In genomic region chr12:106409898-106410297, GRCh38 we compare ENCODE assay signal across 19 cellular contexts. TPM values are rescaled to one million over a fixed set of nuclear protein-coding genes. Genes with fewer than 3 reads are reported as not detected.
DNase-seq lines count a peak whose midpoint lies in the region; ATAC-seq, FAIRE-seq and TF ChIP-seq lines count a peak whose summit lies in the region.
"Had no signal": no experiment of that assay in that cellular context is flagged by ENCODE, and none has a peak within 500 bp of the region (broad histone marks: within the 10 kb centered on the region; RNA-seq: fewer than 3 reads in every experiment).

No MANE protein-coding gene starts in this region.

- ATAC-seq in GM19328 (IDR thresholded peaks at IDR 0.05; ENCODE audit: unreplicated experiment) (no peak), HG03045 (IDR thresholded peaks at IDR 0.05; ENCODE audit: unreplicated experiment) (no peak)
- ATAC-seq: CD8-positive, alpha-beta T cell had no signal

- H3K4me1 ChIP-seq in neural progenitor cell = no peaks in the 10 kb centered on the region

- peaks cover 3% of the 10 kb centered on the region for H3K27me3 Mint-ChIP-seq in neural progenitor cell (ENCODE audit: insufficient read depth, low read depth)

- no peaks in the 10 kb centered on the region for H3F3A ChIP-seq in neural progenitor cell (ENCODE audit: low read depth)

- H3K27ac Mint-ChIP-seq in neural progenitor cell = peak overlapping the region; percentile 12
- H3K27ac Mint-ChIP-seq: CD14-positive monocyte; CD8-positive, alpha-beta T cell; HFFc6 had no signal

- H3K4me3 ChIP-seq in fibroblast of the aortic adventitia (ENCODE audit: low read depth, low read length) = no peak overlapping the region
- no peak overlapping the region for H3K4me3 ChIP-seq in neural progenitor cell

- no peak overlapping the region for H3K4me2 ChIP-seq in neural progenitor cell

- H3K79me2 ChIP-seq in neural progenitor cell (ENCODE audit: low read depth) = no peaks in the 10 kb centered on the region

- no peak for DNase-seq in GM12891 (ENCODE audit: insufficient read length, low spot score)
- DNase-seq in OCI-M1 (lab: John Stamatoyannopoulos, UW) = peak; percentile 9
- peak; percentile 29 for DNase-seq in fibroblast of the aortic adventitia (ENCODE audit: low read depth)
- no peak for DNase-seq in neural progenitor cell (ENCODE audit: low spot score)
- no peak for DNase-seq in caudate nucleus (lab: John Stamatoyannopoulos, UW)
- DNase-seq: CD8-positive, alpha-beta T cell; COR-L47; DMS153; DMS79 treated with DMSO at 0.1 percent for 48 hours; EL; HCEC 1CT; HFFc6 had no signal

- no peaks in the 10 kb centered on the region for H3K4me1 Mint-ChIP-seq in neural progenitor cell
- H3K4me1 Mint-ChIP-seq: CD14-positive monocyte had no signal

- peak; percentile 52 for FAIRE-seq in GM12891 (lab: Jason Lieb, UNC)
- FAIRE-seq: A204.1, D721Med, GM12892 had no signal

- H3K9me3 Mint-ChIP-seq in neural progenitor cell = no peaks in the 10 kb centered on the region
- H3K9me3 Mint-ChIP-seq: CD14-positive monocyte; CD8-positive, alpha-beta T cell; HFFc6 had no signal

- H2AFZ ChIP-seq in neural progenitor cell (replicated peaks) = no peak overlapping the region

- H3K9me3 ChIP-seq in neural progenitor cell (ENCODE audit: low read depth) = no peaks in the 10 kb centered on the region

- peaks cover 34% of the 10 kb centered on the region for H3K36me3 Mint-ChIP-seq in neural progenitor cell

- no peaks in the 10 kb centered on the region for H3K36me3 ChIP-seq in neural progenitor cell

- no peak overlapping the region for H3K4me3 Mint-ChIP-seq in neural progenitor cell
- H3K4me3 Mint-ChIP-seq: CD14-positive monocyte; CD8-positive, alpha-beta T cell; HFFc6 had no signal

- no peak for TF ChIP-seq POLR2A in GM12891 (IDR thresholded peaks at IDR 0.05; ENCODE audit: low read depth, low read length)

- H3K27ac ChIP-seq in neural progenitor cell (no peak overlapping the region), caudate nucleus (ENCODE audit: low read depth, low read length) (no peak overlapping the region)
- H3K27ac ChIP-seq: HL-60 had no signal

- no peaks in the 10 kb centered on the region for H3K27me3 ChIP-seq in neural progenitor cell

- no peak overlapping the region for H3K9ac ChIP-seq in neural progenitor cell

- TF ChIP-seq CTCF in fibroblast of the aortic adventitia (IDR thresholded peaks at IDR 0.05; ENCODE audit: insufficient read depth, low read length) (no peak), neural progenitor cell (IDR thresholded peaks at IDR 0.05) (no peak)

- H4K20me1 ChIP-seq in neural progenitor cell (ENCODE audit: low read depth) = no peaks in the 10 kb centered on the region

TF ChIP-seq in GM12891, 5 proteins besides CTCF, POLR2A, EP300 and RAD21:
- TF ChIP-seq TAF1 (IDR thresholded peaks at IDR 0.05; ENCODE audit: low read depth, low read length) (no peak), SPI1 (IDR thresholded peaks at IDR 0.05; ENCODE audit: low read depth, low read length) (no peak), POLR2AphosphoS5 (IDR thresholded peaks at IDR 0.05; ENCODE audit: low read depth, low read length) (no peak), POU2F2 (IDR thresholded peaks at IDR 0.05; ENCODE audit: low read depth, low read length) (no peak), PAX5 (IDR thresholded peaks at IDR 0.05; ENCODE audit: insufficient read depth, low read length, severe bottlenecking) (no peak)

RNA-seq across cellular contexts. Expression of gene POLR3B, which starts 52.4 kb away (rescaled TPM):
- 3.1 TPM for polyA plus RNA-seq in GM12891 (2012; ENCODE audit: low read depth, missing spikeins)
- total RNA-seq in fibroblast of the aortic adventitia (ENCODE audit: low replicate concordance) (11.1 and 18.5 TPM in 2 replicates), neural progenitor cell (ENCODE audit: low replicate concordance) (8.4 and 8.8 TPM in 2 replicates)

Comparison
In these comparisons a context has a peak if more than half of its experiments do, and no peak if none do; other contexts are left out.
1. DNase-seq: peak in OCI-M1 (single experiment) and fibroblast of the aortic adventitia (single experiment); none in GM12891 (single experiment), neural progenitor cell (single experiment) and caudate nucleus (0 of 61).